In genomic region chr7:111343017-111343416, GRCh38 we compare ENCODE assay signal across 29 cellular contexts.
"Had no signal": no experiment of that assay in that cellular context is flagged by ENCODE, and none has a peak within 500 bp of the region (broad histone marks: within the 10 kb centered on the region; RNA-seq: fewer than 3 reads in every experiment).

No MANE protein-coding gene starts in this region.

- H3K9me3 ChIP-seq: colonic mucosa had no signal

- H3K36me3 ChIP-seq: colonic mucosa, esophagus muscularis mucosa, esophagus squamous epithelium, gastrocnemius medialis, gastroesophageal sphincter, heart left ventricle, heart right ventricle had no signal

- H3K27ac ChIP-seq: colonic mucosa, coronary artery, dorsolateral prefrontal cortex, epithelial cell of prostate, esophagus muscularis mucosa, esophagus squamous epithelium, foreskin keratinocyte, gastrocnemius medialis, gastroesophageal sphincter, heart left ventricle, heart right ventricle had no signal

- H3K4me1 Mint-ChIP-seq: endodermal cell had no signal

- H3K27ac Mint-ChIP-seq: dendritic cell treated with granulocyte-macrophage colony-stimulating factor and Interleukin-4, amounts not matched to agents 40 ng/mL and 50 ng/mL, for 4 days; effector memory CD8-positive, alpha-beta T cell; endodermal cell had no signal

- H3K27me3 Mint-ChIP-seq: dendritic cell treated with granulocyte-macrophage colony-stimulating factor and Interleukin-4, amounts not matched to agents 40 ng/mL and 50 ng/mL, for 4 days; effector memory CD8-positive, alpha-beta T cell had no signal

- ATAC-seq: effector memory CD8-positive, alpha-beta T cell; esophagus mucosa; foreskin keratinocyte; gastrocnemius medialis; gastroesophageal sphincter; heart left ventricle; heart right ventricle had no signal

- H3K27me3 ChIP-seq: colonic mucosa, dorsolateral prefrontal cortex, esophagus muscularis mucosa, esophagus squamous epithelium, foreskin keratinocyte, gastrocnemius medialis, gastroesophageal sphincter, heart left ventricle, heart right ventricle had no signal

- DNase-seq: colonic mucosa; cortex of kidney; dermis blood vessel endothelial cell; dorsolateral prefrontal cortex; effector CD4-positive, alpha-beta T cell; effector CD8-positive, alpha-beta T cell; effector memory CD4-positive, alpha-beta T cell; effector memory CD8-positive, alpha-beta T cell; endodermal cell; erythroblast; esophagus squamous epithelium; foreskin fibroblast; foreskin keratinocyte; foreskin melanocyte; gastrocnemius medialis; glutamatergic neuron; head of caudate nucleus; heart left ventricle; heart right ventricle had no signal

- H3K4me1 ChIP-seq: colonic mucosa, esophagus muscularis mucosa, esophagus squamous epithelium, gastrocnemius medialis, gastroesophageal sphincter, heart left ventricle had no signal

- H3K4me3 Mint-ChIP-seq: dendritic cell treated with granulocyte-macrophage colony-stimulating factor and Interleukin-4, amounts not matched to agents 40 ng/mL and 50 ng/mL, for 4 days; effector memory CD8-positive, alpha-beta T cell; endodermal cell had no signal

- FAIRE-seq: colon, endometrium, endothelial cell of umbilical vein, frontal cortex had no signal

- H3K4me3 ChIP-seq: colonic mucosa, coronary artery, dorsolateral prefrontal cortex, esophagus muscularis mucosa, esophagus squamous epithelium, gastrocnemius medialis, gastroesophageal sphincter, heart left ventricle, heart right ventricle had no signal
